In the genomic region with DNA sequence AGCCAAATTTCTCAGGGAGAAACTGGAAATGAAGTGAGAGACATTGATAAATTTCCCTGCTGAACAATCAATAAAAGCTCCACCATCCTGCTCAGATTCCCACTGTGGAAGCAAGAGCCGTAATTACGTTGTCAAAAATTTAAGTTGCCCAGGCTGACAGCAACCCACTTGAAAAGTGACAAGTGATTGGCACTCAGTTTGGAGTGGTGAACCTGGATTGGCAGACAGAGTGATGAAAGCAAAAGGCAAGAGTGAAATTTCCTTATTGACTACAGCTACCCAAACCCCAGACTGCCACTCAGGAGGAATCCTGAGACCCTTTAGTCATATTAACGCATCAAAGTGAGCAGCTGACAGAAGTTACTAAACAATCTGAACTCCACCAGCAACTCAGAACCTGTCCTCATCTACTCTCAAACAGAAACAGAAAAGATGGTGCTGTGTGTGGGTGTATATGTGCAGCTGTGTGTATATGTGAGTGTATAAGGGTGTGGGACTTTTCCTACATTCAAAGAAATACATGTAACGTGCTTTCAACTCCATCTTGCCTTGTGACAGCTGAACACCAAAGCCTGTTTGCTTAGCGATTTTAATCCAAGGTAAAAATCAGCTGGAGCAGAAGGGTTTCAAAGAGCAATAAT, we compare ENCODE assay signal across 16 cellular contexts.
DNase-seq lines count a peak whose midpoint lies in the region; ATAC-seq and TF ChIP-seq lines count a peak whose summit lies in the region.
"Had no signal": no experiment of that assay in that cellular context is flagged by ENCODE, and none has a peak within 500 bp of the region (broad histone marks: within the 10 kb centered on the region; RNA-seq: fewer than 3 reads in every experiment).

No MANE protein-coding gene starts in this region.

- H4K91ac ChIP-seq in neuronal stem cell (ENCODE audit: low read depth, low read length, poor library complexity), result no peak overlapping the region

- WGBS in neuronal stem cell (ENCODE audit: extremely low coverage in 2 of 2, insufficient read length in 2 of 2, insufficient replicate concordance in 1 of 2), 2 donors, result no CpG with 5 or more reads among the region's 5 CpGs

- H3K18ac ChIP-seq in neuronal stem cell (ENCODE audit: low read length), result no peak overlapping the region

- no peak overlapping the region for H2AK5ac ChIP-seq in neuronal stem cell (ENCODE audit: low read depth, low read length)

- H3K27me3 ChIP-seq in neuronal stem cell (ENCODE audit: control insufficient read depth in 3 of 3, insufficient read depth in 3 of 3, low read depth in 1 of 3, low read length in 3 of 3), result no peaks in the 10 kb centered on the region

- no peak overlapping the region for H2AFZ ChIP-seq in neuronal stem cell (ENCODE audit: low read length)
- H2AFZ ChIP-seq: GM23338 had no signal

- ATAC-seq in HG03442 (IDR thresholded peaks at IDR 0.05; ENCODE audit: unreplicated experiment) (peak; percentile 31), HG03571 (IDR thresholded peaks at IDR 0.05; ENCODE audit: unreplicated experiment) (no peak)
- ATAC-seq: GM23338, HCT116 had no signal

- H3K4me3 ChIP-seq in neuronal stem cell (ENCODE audit: low read length in 2 of 2), result no peak overlapping the region
- H3K4me3 ChIP-seq: GM23338, SJSA1 had no signal

- in situ Hi-C loops in GM13976 (cut with MboI; ENCODE audit: low sequenced_read_pairs, unreplicated experiment), result no loop called here

- H3K23ac ChIP-seq in neuronal stem cell (ENCODE audit: low read depth, low read length, poor library complexity), result no peak overlapping the region

- H3K27ac ChIP-seq in neuronal stem cell (replicated peaks; ENCODE audit: low read length), result no peak overlapping the region
- H3K27ac ChIP-seq: HL-60, SJSA1 had no signal

- no peak overlapping the region for H2BK15ac ChIP-seq in neuronal stem cell (ENCODE audit: low read length)

- no peak overlapping the region for H3K14ac ChIP-seq in neuronal stem cell (ENCODE audit: low read length)

- H3K36me3 ChIP-seq in neuronal stem cell (replicated peaks in 1 of 2; ENCODE audit: control insufficient read depth in 2 of 2, insufficient read depth in 2 of 2, low read length in 2 of 2), result no peaks in the 10 kb centered on the region
- H3K36me3 ChIP-seq: SJSA1 had no signal

- no peak overlapping the region for H2BK120ac ChIP-seq in neuronal stem cell (ENCODE audit: low read depth, low read length)

- no peak overlapping the region for H3K4me2 ChIP-seq in neuronal stem cell (ENCODE audit: insufficient read depth, low read length, poor library complexity, severe bottlenecking)
- H3K4me2 ChIP-seq: GM23338 had no signal

- H3K79me1 ChIP-seq in neuronal stem cell (ENCODE audit: low read depth, low read length), result no peaks in the 10 kb centered on the region

- H2BK12ac ChIP-seq in neuronal stem cell (ENCODE audit: low read length), result no peak overlapping the region

- no peaks in the 10 kb centered on the region for H3K4me1 ChIP-seq in neuronal stem cell (ENCODE audit: control insufficient read depth in 2 of 2, insufficient read depth in 1 of 2, low read depth in 1 of 2, low read length in 2 of 2)
- H3K4me1 ChIP-seq: SJSA1 had no signal

- no peak overlapping the region for H3K4ac ChIP-seq in neuronal stem cell (ENCODE audit: low read length)

- no peak for TF ChIP-seq CTCF in GM13976 (IDR thresholded peaks at IDR 0.05; ENCODE audit: borderline replicate concordance, control extremely low read depth, extremely low read depth, insufficient read depth, missing control alignments)
- TF ChIP-seq CTCF in GM20000 (IDR thresholded peaks at IDR 0.05; ENCODE audit: extremely low read depth, missing control alignments), result no peak

- DNase-seq in GM13976 (ENCODE audit: low spot score) (peak; percentile 7), GM20000 (ENCODE audit: low spot score) (peak; percentile 16), putamen (ENCODE audit: low spot score) (peak; percentile 63), ecto neural progenitor cell (ENCODE audit: low spot score) (no peak), neuronal stem cell (ENCODE audit: low spot score) (no peak)
- DNase-seq: ACHN, COR-L47, MM.1S, NCI-H1092 treated with DMSO at 0.1 percent for 48 hours, NCI-H1694 treated with DMSO at 0.1 percent for 48 hours had no signal

- H4K8ac ChIP-seq in neuronal stem cell (ENCODE audit: low read depth, low read length), result no peak overlapping the region

- H3K9me3 ChIP-seq in neuronal stem cell (replicated peaks in 1 of 2; ENCODE audit: control insufficient read depth in 2 of 2, insufficient read depth in 1 of 2, low read depth in 1 of 2, low read length in 2 of 2), result no peaks in the 10 kb centered on the region
- H3K9me3 ChIP-seq: SJSA1 had no signal

- H3K9ac ChIP-seq in neuronal stem cell (ENCODE audit: low read depth, low read length, poor library complexity), result no peak overlapping the region

- no peak overlapping the region for H2BK5ac ChIP-seq in neuronal stem cell (ENCODE audit: low read length)

Comparison
In these comparisons a context has a peak if more than half of its experiments do, and no peak if none do; other contexts are left out.
1. DNase-seq: peak in GM13976 (single experiment), GM20000 (single experiment) and putamen (single experiment); none in ecto neural progenitor cell (single experiment) and neuronal stem cell (single experiment).